ENCODE assay signal across 1 cellular context in genomic region chr2:176432439-176432838, GRCh38.
TF ChIP-seq lines count a peak whose summit lies in the region.

No MANE protein-coding gene starts in this region.

TF ChIP-seq in HCT116, 20 proteins besides CTCF, POLR2A, EP300 and RAD21 (continued from another document):
- TF ChIP-seq ZBTB33 (IDR thresholded peaks at IDR 0.05; ENCODE audit: extremely low read depth, insufficient replicate concordance, low read length) = no peak
- TF ChIP-seq REST (IDR thresholded peaks at IDR 0.05; ENCODE audit: low read depth) = no peak
- TF ChIP-seq POLR2AphosphoS5 (IDR thresholded peaks at IDR 0.05; ENCODE audit: low read depth, low read length) = no peak
